8 cellular contexts compared by ENCODE assay signal in the genomic region with DNA sequence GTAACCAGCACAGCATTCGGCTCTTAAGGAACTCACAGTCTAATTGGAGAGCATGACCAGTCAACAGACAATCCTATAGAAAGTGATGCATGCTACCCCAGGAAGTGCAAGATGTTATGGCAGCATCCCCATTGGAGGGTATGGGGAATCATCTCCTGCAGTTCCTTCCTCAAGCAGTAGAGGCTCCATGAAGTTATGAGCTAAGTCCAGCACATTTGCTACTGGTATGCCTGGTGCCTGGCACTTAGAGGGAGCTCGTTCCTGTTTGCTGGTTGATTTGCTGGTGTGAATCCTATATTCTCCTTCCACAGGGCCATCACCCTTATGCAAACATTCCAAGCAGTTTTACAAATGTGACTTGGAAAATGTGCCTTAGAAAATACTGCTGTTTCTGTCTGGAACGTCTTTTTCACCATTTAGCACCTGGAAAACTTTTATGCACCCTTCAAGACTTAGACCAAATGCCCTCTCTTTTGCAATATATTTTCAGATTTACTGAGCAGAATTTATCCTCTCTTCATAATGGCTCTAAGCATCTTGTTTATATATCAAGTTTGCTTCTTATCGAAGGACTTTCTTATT.
A peak's percentile ranks its signal among the peaks of the same experiment; 100 is the strongest.
DNase-seq lines count a peak whose midpoint lies in the region; ATAC-seq and TF ChIP-seq lines count a peak whose summit lies in the region.

No MANE protein-coding gene starts in this region.

- no peak for DNase-seq in BJ (ENCODE audit: low read depth)
- DNase-seq in NCI-H2029 treated with DMSO at 0.1 percent for 48 hours (lab: John Stamatoyannopoulos, UW), result peak; percentile 13
- no peak for DNase-seq in left lung
- no peak for DNase-seq in germinal center (ENCODE audit: low spot score)
- no peak for DNase-seq in stimulated activated CD4-positive, alpha-beta T cell treated with anti-CD3 and anti-CD28 coated beads, Interleukin-4, amount 100 ng/mL, for 1 hour
- no peak for DNase-seq in T-helper 1 cell

- no peaks in the 10 kb centered on the region for H3K9me3 ChIP-seq in left lung

- peak; percentile 60 for ATAC-seq in GM21381 (IDR thresholded peaks at IDR 0.05; ENCODE audit: unreplicated experiment)
- ATAC-seq in activated T-helper 17 cell treated with anti-CD3 and anti-CD28 coated beads, Interleukin-2, amount 50 U/mL, for 72 hours (replicated peaks), result peak; percentile 40
- peak; percentile 72 for ATAC-seq in left lung

- H3K27ac ChIP-seq in left lung, result no peak overlapping the region

- H3K4me3 ChIP-seq in BJ (ENCODE audit: low read depth, low read length) (no peak overlapping the region), left lung (no peak overlapping the region)

- POLR2A ChIA-PET in BJ (lab: Charles Lee), result no interaction called here

- no peak overlapping the region for H3K4me3 Mint-ChIP-seq in activated T-helper 17 cell treated with anti-CD3 and anti-CD28 coated beads, Interleukin-2, amount 50 U/mL, for 72 hours

- H3K36me3 ChIP-seq in BJ (ENCODE audit: control insufficient read depth, insufficient read depth, low read length) (no peaks in the 10 kb centered on the region), left lung (no peaks in the 10 kb centered on the region)

- H3K36me3 Mint-ChIP-seq in activated T-helper 17 cell treated with anti-CD3 and anti-CD28 coated beads, Interleukin-2, amount 50 U/mL, for 72 hours (ENCODE audit: low read depth), result no peaks in the 10 kb centered on the region

- TF ChIP-seq CTCF in BJ (IDR thresholded peaks at IDR 0.05; ENCODE audit: insufficient read depth, low read depth, low read length) (peak; percentile 43), left lung (IDR thresholded peaks at IDR 0.05) (peak; percentile 32 to 47)

- H3K27ac Mint-ChIP-seq in activated T-helper 17 cell treated with anti-CD3 and anti-CD28 coated beads, Interleukin-2, amount 50 U/mL, for 72 hours, result no peak overlapping the region

- no peaks in the 10 kb centered on the region for H3K9me3 Mint-ChIP-seq in activated T-helper 17 cell treated with anti-CD3 and anti-CD28 coated beads, Interleukin-2, amount 50 U/mL, for 72 hours

- intact Hi-C loops in left lung (cut with DNase I), result loop anchor here in 1 of 2 donors (10.0 kb wide), 1 partner anchor 472 kb away; no protein-coding TSS in a partner anchor

- H3K27me3 ChIP-seq in BJ (ENCODE audit: control insufficient read depth, insufficient read depth, low read length) (no peaks in the 10 kb centered on the region), left lung (peaks cover 5 to 16% of the 10 kb centered on the region in 2 donors)

- peaks cover 14% of the 10 kb centered on the region for H3K27me3 Mint-ChIP-seq in activated T-helper 17 cell treated with anti-CD3 and anti-CD28 coated beads, Interleukin-2, amount 50 U/mL, for 72 hours

- CTCF ChIA-PET in BJ (lab: Yijun Ruan, JAX), result interaction anchor here (0.5 to 1.0 kb wide), 3 partner anchors 9 to 499 kb away, joined by 3 read pairs; no protein-coding TSS in a partner anchor

- no peaks in the 10 kb centered on the region for H3K4me1 ChIP-seq in left lung

- H3K4me1 Mint-ChIP-seq in activated T-helper 17 cell treated with anti-CD3 and anti-CD28 coated beads, Interleukin-2, amount 50 U/mL, for 72 hours, result no peaks in the 10 kb centered on the region
